In genomic region chr21:45549670-45550463, GRCh38 we compare ENCODE assay signal across 10 cellular contexts. TPM values are rescaled to one million over a fixed set of nuclear protein-coding genes. Genes with fewer than 3 reads are reported as not detected.
DNase-seq lines count a peak whose midpoint lies in the region; ATAC-seq and TF ChIP-seq lines count a peak whose summit lies in the region.
"Had no signal": no experiment of that assay in that cellular context is flagged by ENCODE, and none has a peak within 500 bp of the region (broad histone marks: within the 10 kb centered on the region; RNA-seq: fewer than 3 reads in every experiment).

No MANE protein-coding gene starts in this region.

- intact Hi-C loops in CD14-positive monocyte (cut with micrococcal nuclease) (loop anchor here (5.0 to 10.0 kb wide), 4 partner anchors 73 to 1198 kb away; partner anchors contain the start of genes PCBP3 (in 1 of the 2) and TRPM2 (in 1 of the 2)), OCI-LY7 (cut with micrococcal nuclease; ENCODE audit: unreplicated experiment) (no loop called here), lower lobe of right lung (cut with DNase I) (no loop called here)

- H3K4me3 ChIP-seq in OCI-LY7 (ENCODE audit: low read depth, low read length, poor library complexity, severe bottlenecking) (no peak overlapping the region), lower lobe of right lung (no peak overlapping the region)
- H3K4me3 ChIP-seq: SJCRH30 had no signal

- no peaks in the 10 kb centered on the region for H3K36me3 Mint-ChIP-seq in CD14-positive monocyte

- H3K4me2 ChIP-seq in OCI-LY7 (ENCODE audit: low read length): 0 out of 2 replicates have a peak overlapping the region, but pooled peaks have one; percentile 3

- peaks cover 0 to 1% (median 0%) of the 10 kb centered on the region in 3 donors for H3K27me3 Mint-ChIP-seq in CD14-positive monocyte (ENCODE audit: low read depth in 3 of 3)

- no peaks in the 10 kb centered on the region for H3K27me3 ChIP-seq in lower lobe of right lung (ENCODE audit: low read depth)

- peaks cover 0 to 2% (median 0%) of the 10 kb centered on the region in 7 donors for H3K9me3 Mint-ChIP-seq in CD14-positive monocyte

- H3K27ac ChIP-seq in OCI-LY7 (ENCODE audit: low read depth, low read length, poor library complexity, severe bottlenecking) (no peak overlapping the region), lower lobe of right lung (peak overlapping the region; percentile 67)
- H3K27ac ChIP-seq: foreskin keratinocyte, SJCRH30 had no signal

- no peaks in the 10 kb centered on the region for H4K20me1 ChIP-seq in OCI-LY7 (ENCODE audit: insufficient read depth, low read length)

- H3K27ac Mint-ChIP-seq in CD14-positive monocyte: peak overlapping the region; percentile 98 to 100 (median 100)

- TF ChIP-seq CTCF in CD14-positive monocyte (IDR thresholded peaks at IDR 0.05): no peak
- TF ChIP-seq CTCF in GM12874 (IDR thresholded peaks at IDR 0.05; ENCODE audit: insufficient read depth, low read depth, low read length): peak; percentile 28; the same call in 1 of the 2 replicates
- TF ChIP-seq CTCF in OCI-LY7 (conservative IDR thresholded peaks at IDR 0.05; ENCODE audit: low read length): no peak
- no peak for TF ChIP-seq CTCF in lower lobe of right lung (IDR thresholded peaks at IDR 0.05)
- no peak for TF ChIP-seq CTCF in GM20000 (IDR thresholded peaks at IDR 0.05; ENCODE audit: extremely low read depth, missing control alignments)

- peaks cover 19% of the 10 kb centered on the region for H3K4me1 ChIP-seq in OCI-LY7 (ENCODE audit: insufficient read depth, low read length, poor library complexity, severe bottlenecking)
- peaks cover 22% of the 10 kb centered on the region for H3K4me1 ChIP-seq in lower lobe of right lung
- H3K4me1 ChIP-seq: foreskin keratinocyte, SJCRH30 had no signal

- no peaks in the 10 kb centered on the region for H3K9me2 ChIP-seq in OCI-LY7 (ENCODE audit: insufficient read depth, low read length)

- H3K36me3 ChIP-seq in OCI-LY7 (ENCODE audit: insufficient read depth, low read length): no peaks in the 10 kb centered on the region
- H3K36me3 ChIP-seq in lower lobe of right lung: no peaks in the 10 kb centered on the region
- H3K36me3 ChIP-seq: SJCRH30 had no signal

- H3K4me1 Mint-ChIP-seq in CD14-positive monocyte: peaks cover 38% of the 10 kb centered on the region

- CTCF ChIA-PET in OCI-LY7 (lab: Charles Lee; ENCODE audit: unreplicated experiment): no interaction called here

- no peaks in the 10 kb centered on the region for H3K79me2 ChIP-seq in OCI-LY7 (ENCODE audit: insufficient read depth, low read depth, low read length)

- H2AFZ ChIP-seq in OCI-LY7 (ENCODE audit: low read length): no peak overlapping the region

- peak; percentile 4 to 13 for ATAC-seq in lower lobe of right lung
- no peak for ATAC-seq in HG02623 (IDR thresholded peaks at IDR 0.05; ENCODE audit: unreplicated experiment)
- ATAC-seq in HG02973 (IDR thresholded peaks at IDR 0.05; ENCODE audit: unreplicated experiment): no peak
- ATAC-seq: foreskin keratinocyte had no signal

- H3K9me3 ChIP-seq in OCI-LY7 (ENCODE audit: low read length): no peaks in the 10 kb centered on the region
- H3K9me3 ChIP-seq in lower lobe of right lung: no peaks in the 10 kb centered on the region
- H3K9me3 ChIP-seq: SJCRH30 had no signal

- H3K4me3 Mint-ChIP-seq in CD14-positive monocyte: peak overlapping the region; percentile 66 to 87

- DNase-seq in CD14-positive monocyte (ENCODE audit: low spot score) (peak; percentile 70), OCI-LY7 (ENCODE audit: low spot score) (no peak), lower lobe of right lung (peak; percentile 60), GM20000 (ENCODE audit: low spot score) (no peak)
- DNase-seq in stimulated activated naive CD4-positive, alpha-beta T cell (lab: John Stamatoyannopoulos, UW): no peak
- DNase-seq: foreskin keratinocyte, SJCRH30 had no signal

- POLR2A ChIA-PET in OCI-LY7 (lab: Charles Lee): interaction anchor here (0.5 kb wide), 1 partner anchor 262 kb away, joined by 4 read pairs; the partner anchor contains the start of gene POFUT2

- no TSS peak for BruUV-seq in OCI-LY7 (replicated peaks; lab: Mats Ljungman, UMichigan)

RNA-seq across cellular contexts. Expression of gene SLC19A1, which starts 7.6 kb away (rescaled TPM):
- 10 to 100 TPM; 39.9 to 53.0 TPM for polyA plus RNA-seq in CD14-positive monocyte
- 13.2 and 17.9 TPM in 2 replicates for total RNA-seq in OCI-LY7 (2014; rRNA removed; shearing (Covaris generic))
- total RNA-seq in OCI-LY7 (2022) (41.1 and 41.2 TPM in 2 replicates), lower lobe of right lung (50.7 TPM)

Comparison
In these comparisons a context has a peak if more than half of its experiments do, and no peak if none do; other contexts are left out.
1. DNase-seq: peak in CD14-positive monocyte (single experiment) and lower lobe of right lung (single experiment); none in OCI-LY7 (single experiment), stimulated activated naive CD4-positive, alpha-beta T cell (0 of 6) and GM20000 (single experiment).
2. ATAC-seq: peak in lower lobe of right lung (2 of 2); none in HG02623 (single experiment) and HG02973 (single experiment).
3. intact Hi-C loops: an anchor here in CD14-positive monocyte (5.0 to 10.0 kb wide); none called in OCI-LY7 and lower lobe of right lung.